Comparison of ENCODE assay signal across 14 cellular contexts in genomic region chr14:100823488-100823887, GRCh38. TPM values are rescaled to one million over a fixed set of nuclear protein-coding genes. Genes with fewer than 3 reads are reported as not detected.
"Had no signal": no experiment of that assay in that cellular context is flagged by ENCODE, and none has a peak within 500 bp of the region (broad histone marks: within the 10 kb centered on the region; RNA-seq: fewer than 3 reads in every experiment).

No MANE protein-coding gene starts in this region.

- H3K4me1 Mint-ChIP-seq: activated T-helper 17 cell treated with anti-CD3 and anti-CD28 coated beads, Interleukin-2, amount 50 U/mL, for 72 hours had no signal

- H3K27ac Mint-ChIP-seq: activated naive CD8-positive, alpha-beta T cell; activated T-cell treated with anti-CD3 and anti-CD28 coated beads, Interleukin-2, amount 50 U/mL, for 24 hours; activated T-helper 17 cell treated with anti-CD3 and anti-CD28 coated beads, Interleukin-2, amount 50 U/mL, for 72 hours; naive thymus-derived CD8-positive, alpha-beta T cell; stimulated activated naive CD8-positive, alpha-beta T cell treated with anti-CD3 and anti-CD28 coated beads, Interleukin-15, Interleukin-2, amounts not matched to agents 100 ng/mL and 50 ng/mL, for 24 hours had no signal

- H3K79me2 ChIP-seq: parathyroid adenoma had no signal

- H3K4me1 ChIP-seq: parathyroid adenoma, tibial artery had no signal

- H2AFZ ChIP-seq: parathyroid adenoma had no signal

- H3K4me3 ChIP-seq: heart right ventricle, lung, tibial artery had no signal

- DNase-seq: activated T-cell treated with anti-CD3 and anti-CD28 coated beads, Interleukin-2, amount 50 U/mL, for 24 hours; effector CD4-positive, alpha-beta T cell; naive thymus-derived CD8-positive, alpha-beta T cell; stimulated activated CD4-positive, alpha-beta T cell treated with anti-CD3 and anti-CD28 coated beads, Interleukin-1b, Interleukin-23, amount 100 ng/mL, for 48 hours; T-helper 1 cell had no signal

- H3K4me3 Mint-ChIP-seq: activated naive CD8-positive, alpha-beta T cell; activated T-cell treated with anti-CD3 and anti-CD28 coated beads, Interleukin-2, amount 50 U/mL, for 24 hours; activated T-helper 17 cell treated with anti-CD3 and anti-CD28 coated beads, Interleukin-2, amount 50 U/mL, for 72 hours; naive thymus-derived CD8-positive, alpha-beta T cell; stimulated activated naive CD8-positive, alpha-beta T cell treated with anti-CD3 and anti-CD28 coated beads, Interleukin-15, Interleukin-2, amounts not matched to agents 100 ng/mL and 50 ng/mL, for 24 hours had no signal

- H3K36me3 ChIP-seq: heart right ventricle, neutrophil, tibial artery had no signal

- H3K9me3 ChIP-seq: neutrophil had no signal

- H3K27ac ChIP-seq: heart right ventricle, neutrophil, parathyroid adenoma, tibial artery had no signal

- H3K9ac ChIP-seq: parathyroid adenoma had no signal

- H3K36me3 Mint-ChIP-seq: activated naive CD8-positive, alpha-beta T cell had no signal

RNA-seq across cellular contexts. Expression of gene MEG3, which starts 2.4 kb away (rescaled TPM):
- total RNA-seq: activated T-helper 17 cell treated with anti-CD3 and anti-CD28 coated beads, Interleukin-2, amount 50 U/mL, for 72 hours; chondrocyte; naive thymus-derived CD8-positive, alpha-beta T cell had no signal
- polyA plus RNA-seq: naive thymus-derived CD8-positive, alpha-beta T cell had no signal
